In genomic region chr12:83136421-83136820, GRCh38 we compare ENCODE assay signal across 22 cellular contexts.
DNase-seq lines count a peak whose midpoint lies in the region; ATAC-seq and TF ChIP-seq lines count a peak whose summit lies in the region.
"Had no signal": no experiment of that assay in that cellular context is flagged by ENCODE, and none has a peak within 500 bp of the region (broad histone marks: within the 10 kb centered on the region; RNA-seq: fewer than 3 reads in every experiment).

No MANE protein-coding gene starts in this region.

- H3K4me3 ChIP-seq in SJCRH30 (no peak overlapping the region), neural progenitor cell (no peak overlapping the region)
- H3K4me3 ChIP-seq: A549; BLaER1 treated with 17β-estradiol and CSF1 and Interleukin-3, amounts not matched to agents 10 nM and 100 nM; GM12878 had no signal

- no peaks in the 10 kb centered on the region for H3K23me2 ChIP-seq in H9 (ENCODE audit: insufficient read length, low read depth, low read length, poor library complexity, severe bottlenecking)

- H4K8ac ChIP-seq in H9 (replicated peaks; ENCODE audit: insufficient read length, low read depth, low read length) = no peak overlapping the region

- TF ChIP-seq CTCF in H9 (conservative IDR thresholded peaks at IDR 0.05) = no peak
- TF ChIP-seq CTCF in neural progenitor cell (IDR thresholded peaks at IDR 0.05) = no peak
- TF ChIP-seq CTCF in GM10248 (IDR thresholded peaks at IDR 0.05; ENCODE audit: control extremely low read depth, extremely low read depth, low read depth, missing control alignments) = no peak

- H3K14ac ChIP-seq in H9 (ENCODE audit: insufficient read depth, low read length) = no peak overlapping the region

- H2BK5ac ChIP-seq in H9 (ENCODE audit: insufficient read length, low read length) = no peak overlapping the region

- no peak overlapping the region for H2AFZ ChIP-seq in H9 (ENCODE audit: low read length)
- no peak overlapping the region for H2AFZ ChIP-seq in neural progenitor cell (replicated peaks)

- no peak overlapping the region for H2AK5ac ChIP-seq in H9 (ENCODE audit: insufficient read length, low read length)

- peaks cover 1% of the 10 kb centered on the region; the same call in 1 of the 2 replicates for H3K27me3 Mint-ChIP-seq in H9 (ENCODE audit: low read depth)
- H3K27me3 Mint-ChIP-seq in neural progenitor cell (ENCODE audit: insufficient read depth, low read depth) = no peaks in the 10 kb centered on the region
- H3K27me3 Mint-ChIP-seq: CD4-positive, alpha-beta T cell; CD8-positive, alpha-beta memory T cell had no signal

- no peak overlapping the region for H3K27ac ChIP-seq in H9 (ENCODE audit: insufficient read length, low read depth, low read length)
- H3K27ac ChIP-seq in SJCRH30 = no peak overlapping the region
- no peak overlapping the region for H3K27ac ChIP-seq in neural progenitor cell
- H3K27ac ChIP-seq: A549; BLaER1 treated with 17β-estradiol and CSF1 and Interleukin-3, amounts not matched to agents 10 nM and 100 nM had no signal

- H3K4me3 Mint-ChIP-seq in H9 (no peak overlapping the region), neural progenitor cell (no peak overlapping the region)
- H3K4me3 Mint-ChIP-seq: CD14-positive monocyte; CD4-positive, alpha-beta T cell; CD8-positive, alpha-beta memory T cell had no signal

- no peak for ATAC-seq in GM19455 (IDR thresholded peaks at IDR 0.05; ENCODE audit: unreplicated experiment)
- ATAC-seq: A549, GM12878 had no signal

- H2BK120ac ChIP-seq in H9 (ENCODE audit: low read depth, low read length, poor library complexity, severe bottlenecking) = no peak overlapping the region

- no peak overlapping the region for H3K23ac ChIP-seq in H9 (ENCODE audit: insufficient read length, low read depth, low read length)

- H3K9me3 ChIP-seq in H9 (ENCODE audit: control insufficient read depth, low read depth, low read length) = no peaks in the 10 kb centered on the region
- H3K9me3 ChIP-seq in SJCRH30 (replicated peaks) = peaks cover 4% of the 10 kb centered on the region
- H3K9me3 ChIP-seq in neural progenitor cell (ENCODE audit: low read depth) = peaks cover 9% of the 10 kb centered on the region
- H3K9me3 ChIP-seq: A549, BE2C had no signal

- H4K91ac ChIP-seq in H9 (ENCODE audit: insufficient read length, low read depth, low read length) = no peak overlapping the region

- H3K27ac Mint-ChIP-seq in H9 (peak overlapping the region in 2 of 3 experiments; percentile 4 to 59; a peak in 3 of 7 replicates), neural progenitor cell (no peak overlapping the region)
- H3K27ac Mint-ChIP-seq: CD14-positive monocyte; CD4-positive, alpha-beta T cell; CD8-positive, alpha-beta memory T cell had no signal

- no peak overlapping the region for H3K18ac ChIP-seq in H9 (ENCODE audit: insufficient read length, low read depth, low read length)

- no peak overlapping the region for H2BK12ac ChIP-seq in H9 (ENCODE audit: insufficient read length, low read depth, low read length)

- no peak overlapping the region for H3K9ac ChIP-seq in H9 (ENCODE audit: extremely low read depth, insufficient read length, low read length)
- no peak overlapping the region for H3K9ac ChIP-seq in neural progenitor cell
- H3K9ac ChIP-seq: BLaER1 treated with 17β-estradiol and CSF1 and Interleukin-3, amounts not matched to agents 10 nM and 100 nM had no signal

- no peak overlapping the region for H4K5ac ChIP-seq in H9 (ENCODE audit: insufficient read length, low read depth, low read length)

- H4K20me1 ChIP-seq in H9 (ENCODE audit: control insufficient read depth, insufficient read depth, insufficient read length) = no peaks in the 10 kb centered on the region
- no peaks in the 10 kb centered on the region for H4K20me1 ChIP-seq in neural progenitor cell (ENCODE audit: low read depth)
- H4K20me1 ChIP-seq: BLaER1 treated with 17β-estradiol and CSF1 and Interleukin-3, amounts not matched to agents 10 nM and 100 nM had no signal

- H3K36me3 ChIP-seq in SJCRH30 (no peaks in the 10 kb centered on the region), neural progenitor cell (peaks cover 9% of the 10 kb centered on the region)
- H3K36me3 ChIP-seq: BE2C; BLaER1 treated with 17β-estradiol and CSF1 and Interleukin-3, amounts not matched to agents 10 nM and 100 nM had no signal

- H3K9me3 Mint-ChIP-seq in H9 = peaks cover 19 to 21% of the 10 kb centered on the region in 2 experiments
- H3K9me3 Mint-ChIP-seq in neural progenitor cell = peaks cover 17% of the 10 kb centered on the region
- H3K9me3 Mint-ChIP-seq: CD8-positive, alpha-beta memory T cell had no signal

- CTCF ChIA-PET in GM10248 (lab: Yijun Ruan, JAX) = interaction anchor here (1.1 to 1.7 kb wide), 4 partner anchors 9 to 162 kb away, joined by 3 to 7 read pairs (median 4); no protein-coding TSS in a partner anchor

- no peaks in the 10 kb centered on the region for H3K79me1 ChIP-seq in H9 (ENCODE audit: insufficient read depth, low read depth, low read length, poor library complexity, severe bottlenecking)

- no peak overlapping the region for H2BK15ac ChIP-seq in H9 (ENCODE audit: low read depth, low read length)

- no peak overlapping the region for H3K56ac ChIP-seq in H9 (ENCODE audit: insufficient read length, low read depth, low read length)

- peaks cover 10 to 11% of the 10 kb centered on the region in 2 experiments; a peak in 3 of 4 replicates for H3K4me1 Mint-ChIP-seq in H9
- peaks cover 13% of the 10 kb centered on the region for H3K4me1 Mint-ChIP-seq in neural progenitor cell
- H3K4me1 Mint-ChIP-seq: CD14-positive monocyte; CD8-positive, alpha-beta memory T cell had no signal

- H3K4me1 ChIP-seq in H9 (ENCODE audit: insufficient read depth, low read length) (no peaks in the 10 kb centered on the region; the same call in 1 of the 2 replicates), SJCRH30 (no peaks in the 10 kb centered on the region), neural progenitor cell (peaks cover 20% of the 10 kb centered on the region)
- H3K4me1 ChIP-seq: A549; BE2C; BLaER1 treated with 17β-estradiol and CSF1 and Interleukin-3, amounts not matched to agents 10 nM and 100 nM had no signal

- no CpG with 5 or more reads among the region's 1 CpG for WGBS in H9 (ENCODE audit: extremely low coverage, insufficient read length, low lambda C conversion rate)

- no peak overlapping the region for H3K4me2 ChIP-seq in H9 (ENCODE audit: insufficient read depth, insufficient read length, low read length)
- peak overlapping the region; percentile 43 for H3K4me2 ChIP-seq in neural progenitor cell
- H3K4me2 ChIP-seq: A549; BLaER1 treated with 17β-estradiol and CSF1 and Interleukin-3, amounts not matched to agents 10 nM and 100 nM had no signal

- DNase-seq in H9 = no peak
- peak; percentile 56 to 79 for DNase-seq in SJCRH30
- peak; percentile 19 for DNase-seq in left kidney (ENCODE audit: low read depth, low spot score)
- DNase-seq in neural progenitor cell (ENCODE audit: low spot score) = peak; percentile 42
- DNase-seq in NCI-H524 (lab: John Stamatoyannopoulos, UW) = no peak
- no peak for DNase-seq in GM10248 (ENCODE audit: extremely low spot score)
- DNase-seq in D341Med (ENCODE audit: low spot score) = no peak
- DNase-seq: 8988T; ACHN; AML-193; BE2C; CD4-positive, alpha-beta T cell; CD8-positive, alpha-beta memory T cell; DMS53; DND-41; GOT3; HCEC 1CT had no signal

- H3K36me3 Mint-ChIP-seq in H9 (ENCODE audit: insufficient read depth in 1 of 3, low read depth in 3 of 3) (peaks cover 12 to 28% (median 13%) of the 10 kb centered on the region in 3 experiments), neural progenitor cell (peaks cover 23% of the 10 kb centered on the region)

- H3K27me3 ChIP-seq in H9 (ENCODE audit: insufficient read depth, low read length) (no peaks in the 10 kb centered on the region), SJCRH30 (no peaks in the 10 kb centered on the region), neural progenitor cell (no peaks in the 10 kb centered on the region)
- H3K27me3 ChIP-seq: BE2C; BLaER1 treated with 17β-estradiol and CSF1 and Interleukin-3, amounts not matched to agents 10 nM and 100 nM had no signal

- H3T11ph ChIP-seq in H9 (ENCODE audit: low read length) = no peak overlapping the region

- POLR2A ChIA-PET in GM10248 (lab: Yijun Ruan, JAX) = no interaction called here

- H2BK20ac ChIP-seq in H9 (ENCODE audit: low read depth, low read length, poor library complexity, severe bottlenecking) = no peak overlapping the region

- H3K79me2 ChIP-seq in H9 (ENCODE audit: insufficient read depth, low read length) (no peaks in the 10 kb centered on the region), neural progenitor cell (ENCODE audit: low read depth) (no peaks in the 10 kb centered on the region)

- peaks cover 9% of the 10 kb centered on the region for H3F3A ChIP-seq in neural progenitor cell (ENCODE audit: low read depth)

- no peak overlapping the region for H3K4ac ChIP-seq in H9 (ENCODE audit: low read depth, low read length)

Comparison
In these comparisons a context has a peak if more than half of its experiments do, and no peak if none do; other contexts are left out.
1. DNase-seq: peak in SJCRH30 (2 of 2), left kidney (single experiment) and neural progenitor cell (single experiment); none in H9 (single experiment), NCI-H524 (0 of 2), GM10248 (single experiment) and D341Med (single experiment).